In genomic region chr10:88880287-88881094, GRCh38 we compare ENCODE assay signal across 8 cellular contexts. TPM values are rescaled to one million over a fixed set of nuclear protein-coding genes. Genes with fewer than 3 reads are reported as not detected.
DNase-seq lines count a peak whose midpoint lies in the region; ATAC-seq, FAIRE-seq and TF ChIP-seq lines count a peak whose summit lies in the region.

No MANE protein-coding gene starts in this region.

- no peaks in the 10 kb centered on the region for H3K36me3 ChIP-seq in bronchial epithelial cell (ENCODE audit: control insufficient read depth, insufficient read depth, low read length)

- H3K4me3 ChIP-seq in WI38 (ENCODE audit: low read depth, low read length) (peak overlapping the region; percentile 95), bronchial epithelial cell (ENCODE audit: low read depth, low read length) (peak overlapping the region; percentile 95)

- TF ChIP-seq CTCF in WI38 (IDR thresholded peaks at IDR 0.05; ENCODE audit: low read depth, low read length) (peak; percentile 18; the same call in 1 of the 2 replicates), bronchial epithelial cell (IDR thresholded peaks at IDR 0.05; ENCODE audit: insufficient read depth, low read length, severe bottlenecking) (peak; percentile 54)

- FAIRE-seq in bronchial epithelial cell (lab: Jason Lieb, UNC) = no peak

- no peaks in the 10 kb centered on the region for H3K27me3 ChIP-seq in bronchial epithelial cell (ENCODE audit: control insufficient read depth, insufficient read depth, low read length)

- ATAC-seq in HG02798 (IDR thresholded peaks at IDR 0.05; ENCODE audit: poor library complexity, unreplicated experiment) = peak; percentile 78

- DNase-seq in NK-92 treated with Interleukin-12 subunit alpha and Interleukin-12 subunit beta, amount 100 ng/mL, for 24 hours (lab: John Stamatoyannopoulos, UW) = peak; percentile 92
- no peak for DNase-seq in NK-92 (lab: John Stamatoyannopoulos, UW; ENCODE audit: unreplicated experiment)
- peak; percentile 80 to 81 for DNase-seq in NCI-H2081 (lab: John Stamatoyannopoulos, UW)
- peak; percentile 50 for DNase-seq in bronchial epithelial cell (ENCODE audit: low read depth)
- DNase-seq in iris pigment epithelial cell (ENCODE audit: low read depth) = peak; percentile 90
- DNase-seq in stimulated activated CD4-positive, alpha-beta T cell treated with anti-CD3 and anti-CD28 coated beads, Interleukin-12 subunit alpha, Interleukin-12 subunit beta, amount 100 ng/mL, for 24 hours (ENCODE audit: low read depth in 2 of 2) = peak; percentile 47 to 65

RNA-seq across cellular contexts. Expression of gene STAMBPL1, which starts 0.4 kb away (rescaled TPM):
- 1.7 and 2.6 TPM in 2 replicates for total RNA-seq in bronchial epithelial cell

RNA-seq across cellular contexts. Expression of gene ANKRD22, which starts 28.8 kb away (rescaled TPM):
- 5.3 and 17.7 TPM in 2 replicates for total RNA-seq in bronchial epithelial cell
